Comparison of ENCODE assay signal across 28 cellular contexts in the genomic region with DNA sequence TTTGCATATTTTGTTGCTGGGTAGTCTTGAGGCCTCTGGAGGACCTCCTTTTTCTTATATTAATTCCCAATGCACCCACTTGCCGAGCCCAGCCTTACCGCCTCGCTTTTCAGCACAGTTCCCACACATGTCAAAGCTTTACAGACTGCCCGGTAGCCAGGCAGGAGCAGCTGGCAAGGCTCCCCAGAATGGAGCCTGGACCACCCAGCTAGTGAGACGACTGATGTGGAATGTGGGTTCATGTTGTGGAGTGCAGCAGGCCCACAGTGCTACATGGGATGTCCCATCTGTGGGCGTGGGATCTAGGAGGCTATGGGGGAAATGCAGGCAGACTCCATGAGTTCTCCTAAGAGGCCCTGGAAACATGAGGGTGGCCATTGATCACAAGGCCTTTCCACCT.
"Had no signal": no experiment of that assay in that cellular context is flagged by ENCODE, and none has a peak within 500 bp of the region (broad histone marks: within the 10 kb centered on the region; RNA-seq: fewer than 3 reads in every experiment).

No MANE protein-coding gene starts in this region.

- H3K27me3 ChIP-seq: colonic mucosa, dorsolateral prefrontal cortex, esophagus muscularis mucosa, hepatocyte, left lung, right lobe of liver, stomach, suprapubic skin, transverse colon, uterus had no signal

- H3K27me3 Mint-ChIP-seq: activated CD4-positive, alpha-beta T cell treated with anti-CD3 and anti-CD28 coated beads, Interleukin-2, amount 10 ng/mL, durations not matched to agents 7 days and 5 days; activated CD8-positive, alpha-beta memory T cell treated with anti-CD3 and anti-CD28 coated beads, Interleukin-2, amount 10 ng/mL, durations not matched to agents 7 days and 5 days; activated CD8-positive, alpha-beta T cell treated with anti-CD3 and anti-CD28 coated beads for 36 hours; activated naive CD8-positive, alpha-beta T cell treated with anti-CD3 and anti-CD28 coated beads, Interleukin-2, amount 10 ng/mL, durations not matched to agents 7 days and 5 days; effector memory CD8-positive, alpha-beta T cell; natural killer cell treated with Interleukin-12 subunit alpha and Interleukin-12 subunit beta and Interleukin-15 and Interleukin-18, amount 100 ng/mL, for 72 hours had no signal

- H3K27ac Mint-ChIP-seq: activated CD4-positive, alpha-beta T cell treated with anti-CD3 and anti-CD28 coated beads, Interleukin-2, amount 10 ng/mL, durations not matched to agents 7 days and 5 days; activated CD8-positive, alpha-beta memory T cell treated with anti-CD3 and anti-CD28 coated beads, Interleukin-2, amount 10 ng/mL, durations not matched to agents 7 days and 5 days; activated CD8-positive, alpha-beta T cell treated with anti-CD3 and anti-CD28 coated beads for 36 hours; effector memory CD8-positive, alpha-beta T cell; natural killer cell treated with Interleukin-12 subunit alpha and Interleukin-12 subunit beta and Interleukin-15 and Interleukin-18, amount 100 ng/mL, for 72 hours had no signal

- H3K36me3 ChIP-seq: colonic mucosa, esophagus muscularis mucosa, left lung, right lobe of liver, stomach, suprapubic skin, transverse colon, uterus had no signal

- H3K4me1 ChIP-seq: colonic mucosa, left lung, parathyroid adenoma, right lobe of liver, stomach, suprapubic skin, transverse colon, uterus had no signal

- H3K4me3 ChIP-seq: colonic mucosa, dorsolateral prefrontal cortex, esophagus muscularis mucosa, hepatocyte, left lung, lung, right lobe of liver, stomach, suprapubic skin, transverse colon, uterus had no signal

- H3K36me3 Mint-ChIP-seq: natural killer cell treated with Interleukin-12 subunit alpha and Interleukin-12 subunit beta and Interleukin-15 and Interleukin-18, amount 100 ng/mL, for 72 hours had no signal

- ATAC-seq: activated CD8-positive, alpha-beta memory T cell treated with anti-CD3 and anti-CD28 coated beads, Interleukin-2, amount 10 ng/mL, durations not matched to agents 7 days and 5 days; activated CD8-positive, alpha-beta T cell treated with anti-CD3 and anti-CD28 coated beads for 36 hours; effector memory CD8-positive, alpha-beta T cell; left lung; natural killer cell treated with Interleukin-12 subunit alpha and Interleukin-12 subunit beta and Interleukin-15 and Interleukin-18, amount 100 ng/mL, for 72 hours; right lobe of liver; stimulated activated effector memory CD8-positive, alpha-beta T cell treated with anti-CD3 and anti-CD28 coated beads, Interleukin-12 subunit alpha, Interleukin-12 subunit beta, amount 100 ng/mL, for 72 hours had no signal

- H3K4me3 Mint-ChIP-seq: activated CD4-positive, alpha-beta T cell treated with anti-CD3 and anti-CD28 coated beads, Interleukin-2, amount 10 ng/mL, durations not matched to agents 7 days and 5 days; activated CD8-positive, alpha-beta memory T cell treated with anti-CD3 and anti-CD28 coated beads, Interleukin-2, amount 10 ng/mL, durations not matched to agents 7 days and 5 days; activated CD8-positive, alpha-beta T cell treated with anti-CD3 and anti-CD28 coated beads for 36 hours; activated naive CD8-positive, alpha-beta T cell treated with anti-CD3 and anti-CD28 coated beads, Interleukin-2, amount 10 ng/mL, durations not matched to agents 7 days and 5 days; effector memory CD8-positive, alpha-beta T cell; natural killer cell treated with Interleukin-12 subunit alpha and Interleukin-12 subunit beta and Interleukin-15 and Interleukin-18, amount 100 ng/mL, for 72 hours; stimulated activated effector memory CD8-positive, alpha-beta T cell treated with anti-CD3 and anti-CD28 coated beads, Interleukin-12 subunit alpha, Interleukin-12 subunit beta, amount 100 ng/mL, for 72 hours had no signal

- H3K9me3 ChIP-seq: colonic mucosa, esophagus muscularis mucosa, left lung, right lobe of liver, stomach, suprapubic skin, transverse colon, uterus had no signal

- H3K9me3 Mint-ChIP-seq: activated CD4-positive, alpha-beta T cell treated with anti-CD3 and anti-CD28 coated beads, Interleukin-2, amount 10 ng/mL, durations not matched to agents 7 days and 5 days; activated CD8-positive, alpha-beta T cell treated with anti-CD3 and anti-CD28 coated beads for 36 hours; activated naive CD8-positive, alpha-beta T cell treated with anti-CD3 and anti-CD28 coated beads, Interleukin-2, amount 10 ng/mL, durations not matched to agents 7 days and 5 days; effector memory CD8-positive, alpha-beta T cell; natural killer cell treated with Interleukin-12 subunit alpha and Interleukin-12 subunit beta and Interleukin-15 and Interleukin-18, amount 100 ng/mL, for 72 hours; stimulated activated effector memory CD8-positive, alpha-beta T cell treated with anti-CD3 and anti-CD28 coated beads, Interleukin-12 subunit alpha, Interleukin-12 subunit beta, amount 100 ng/mL, for 72 hours had no signal

- H3K27ac ChIP-seq: colonic mucosa, dorsolateral prefrontal cortex, esophagus muscularis mucosa, hepatocyte, left lung, parathyroid adenoma, right lobe of liver, stomach, suprapubic skin, transverse colon, uterus had no signal

- DNase-seq: activated CD4-positive, alpha-beta T cell treated with anti-CD3 and anti-CD28 coated beads, Interleukin-2, amount 10 ng/mL, durations not matched to agents 7 days and 5 days; activated CD4-positive, CD25-positive, alpha-beta regulatory T cell treated with anti-CD3 and anti-CD28 coated beads, Interleukin-2, amount 50 U/mL, for 72 hours; activated CD8-positive, alpha-beta memory T cell treated with anti-CD3 and anti-CD28 coated beads, Interleukin-2, amount 10 ng/mL, durations not matched to agents 7 days and 5 days; activated CD8-positive, alpha-beta T cell treated with anti-CD3 and anti-CD28 coated beads for 36 hours; activated gamma-delta T cell treated with Interleukin-2 at 50 U/mL for 16 hours; activated naive CD8-positive, alpha-beta T cell treated with anti-CD3 and anti-CD28 coated beads, Interleukin-2, amount 10 ng/mL, durations not matched to agents 7 days and 5 days; activated T-cell treated with anti-CD3 and anti-CD28 coated beads for 4 hours; amygdala; colonic mucosa; dorsolateral prefrontal cortex; effector memory CD8-positive, alpha-beta T cell; glutamatergic neuron; kidney glomerular epithelial cell; left lung; nucleus accumbens; right lobe of liver; small intestine; stimulated activated CD4-positive, alpha-beta T cell treated with anti-CD3 and anti-CD28 coated beads, Interleukin-2, amount 100 ng/mL, for 24 hours; stomach; transverse colon; uterus had no signal
